Comparison of ENCODE assay signal across 1 cellular context in the genomic region with DNA sequence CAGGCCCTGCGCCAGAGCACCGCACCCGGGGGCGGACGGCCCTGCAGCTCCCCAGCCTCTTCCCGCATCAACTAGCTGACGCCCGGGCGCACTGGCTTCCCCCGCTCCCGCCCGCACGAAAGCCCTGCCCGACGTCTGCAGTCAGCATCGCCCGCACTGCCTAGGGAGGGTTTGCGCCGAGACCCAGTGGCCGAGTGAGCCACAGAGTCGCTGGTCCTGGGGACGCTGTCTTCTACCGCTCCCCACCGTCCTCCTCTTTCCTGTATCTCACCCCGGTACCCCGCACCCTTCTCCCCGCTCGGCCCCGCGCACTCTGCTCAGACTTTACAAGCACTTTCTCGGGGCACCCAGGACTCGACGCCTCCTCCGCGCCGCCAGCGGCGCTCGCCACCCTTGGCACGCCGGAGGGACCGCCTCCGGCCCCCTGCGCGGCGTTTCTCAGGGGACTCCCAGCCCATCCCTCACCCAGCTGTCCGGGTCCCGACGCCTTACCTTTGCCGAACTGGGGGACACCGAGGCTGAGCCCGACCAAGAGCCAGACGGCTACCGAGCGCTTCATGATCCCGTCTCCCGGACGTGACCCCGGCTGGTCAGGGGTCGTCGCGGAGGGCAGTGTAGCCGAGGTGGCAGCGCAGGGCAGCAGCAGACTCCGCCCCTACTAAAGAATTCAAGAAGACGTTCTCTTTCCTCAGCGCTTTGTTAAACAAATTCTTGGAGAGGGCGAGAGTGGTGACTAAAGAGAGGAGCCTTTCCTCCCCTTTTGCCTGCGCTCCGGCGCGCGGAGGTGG.
TF ChIP-seq lines count a peak whose summit lies in the region.

No MANE protein-coding gene starts in this region.

TF ChIP-seq in GM12878, 131 proteins besides CTCF, POLR2A, EP300 and RAD21 (continued from another document):
- TF ChIP-seq, protein P1, sequence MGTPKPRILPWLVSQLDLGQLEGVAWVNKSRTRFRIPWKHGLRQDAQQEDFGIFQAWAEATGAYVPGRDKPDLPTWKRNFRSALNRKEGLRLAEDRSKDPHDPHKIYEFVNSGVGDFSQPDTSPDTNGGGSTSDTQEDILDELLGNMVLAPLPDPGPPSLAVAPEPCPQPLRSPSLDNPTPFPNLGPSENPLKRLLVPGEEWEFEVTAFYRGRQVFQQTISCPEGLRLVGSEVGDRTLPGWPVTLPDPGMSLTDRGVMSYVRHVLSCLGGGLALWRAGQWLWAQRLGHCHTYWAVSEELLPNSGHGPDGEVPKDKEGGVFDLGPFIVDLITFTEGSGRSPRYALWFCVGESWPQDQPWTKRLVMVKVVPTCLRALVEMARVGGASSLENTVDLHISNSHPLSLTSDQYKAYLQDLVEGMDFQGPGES (IDR thresholded peaks at IDR 0.05) = no peak
- TF ChIP-seq POLR2AphosphoS2 (IDR thresholded peaks at IDR 0.05; ENCODE audit: low read depth, low read length) (no peak), FOXK2 (IDR thresholded peaks at IDR 0.05) (no peak), PAX8 (IDR thresholded peaks at IDR 0.05) (no peak), CHD1 (IDR thresholded peaks at IDR 0.05; ENCODE audit: low read depth, low read length) (no peak), SPI1 (IDR thresholded peaks at IDR 0.05; ENCODE audit: borderline replicate concordance, insufficient read depth, low read depth, low read length) (no peak), HDGF (IDR thresholded peaks at IDR 0.05) (no peak), FOXM1 (IDR thresholded peaks at IDR 0.05; ENCODE audit: low read depth, low read length) (no peak), RB1 (IDR thresholded peaks at IDR 0.05; ENCODE audit: borderline replicate concordance) (no peak), KLF5 (IDR thresholded peaks at IDR 0.05; ENCODE audit: partially characterized antibody) (no peak), SMARCA5 (IDR thresholded peaks at IDR 0.05) (no peak)
- TF ChIP-seq, protein P2, sequence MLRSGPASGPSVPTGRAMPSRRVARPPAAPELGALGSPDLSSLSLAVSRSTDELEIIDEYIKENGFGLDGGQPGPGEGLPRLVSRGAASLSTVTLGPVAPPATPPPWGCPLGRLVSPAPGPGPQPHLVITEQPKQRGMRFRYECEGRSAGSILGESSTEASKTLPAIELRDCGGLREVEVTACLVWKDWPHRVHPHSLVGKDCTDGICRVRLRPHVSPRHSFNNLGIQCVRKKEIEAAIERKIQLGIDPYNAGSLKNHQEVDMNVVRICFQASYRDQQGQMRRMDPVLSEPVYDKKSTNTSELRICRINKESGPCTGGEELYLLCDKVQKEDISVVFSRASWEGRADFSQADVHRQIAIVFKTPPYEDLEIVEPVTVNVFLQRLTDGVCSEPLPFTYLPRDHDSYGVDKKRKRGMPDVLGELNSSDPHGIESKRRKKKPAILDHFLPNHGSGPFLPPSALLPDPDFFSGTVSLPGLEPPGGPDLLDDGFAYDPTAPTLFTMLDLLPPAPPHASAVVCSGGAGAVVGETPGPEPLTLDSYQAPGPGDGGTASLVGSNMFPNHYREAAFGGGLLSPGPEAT (IDR thresholded peaks at IDR 0.05; ENCODE audit: low read depth) = no peak
- TF ChIP-seq, protein P3, sequence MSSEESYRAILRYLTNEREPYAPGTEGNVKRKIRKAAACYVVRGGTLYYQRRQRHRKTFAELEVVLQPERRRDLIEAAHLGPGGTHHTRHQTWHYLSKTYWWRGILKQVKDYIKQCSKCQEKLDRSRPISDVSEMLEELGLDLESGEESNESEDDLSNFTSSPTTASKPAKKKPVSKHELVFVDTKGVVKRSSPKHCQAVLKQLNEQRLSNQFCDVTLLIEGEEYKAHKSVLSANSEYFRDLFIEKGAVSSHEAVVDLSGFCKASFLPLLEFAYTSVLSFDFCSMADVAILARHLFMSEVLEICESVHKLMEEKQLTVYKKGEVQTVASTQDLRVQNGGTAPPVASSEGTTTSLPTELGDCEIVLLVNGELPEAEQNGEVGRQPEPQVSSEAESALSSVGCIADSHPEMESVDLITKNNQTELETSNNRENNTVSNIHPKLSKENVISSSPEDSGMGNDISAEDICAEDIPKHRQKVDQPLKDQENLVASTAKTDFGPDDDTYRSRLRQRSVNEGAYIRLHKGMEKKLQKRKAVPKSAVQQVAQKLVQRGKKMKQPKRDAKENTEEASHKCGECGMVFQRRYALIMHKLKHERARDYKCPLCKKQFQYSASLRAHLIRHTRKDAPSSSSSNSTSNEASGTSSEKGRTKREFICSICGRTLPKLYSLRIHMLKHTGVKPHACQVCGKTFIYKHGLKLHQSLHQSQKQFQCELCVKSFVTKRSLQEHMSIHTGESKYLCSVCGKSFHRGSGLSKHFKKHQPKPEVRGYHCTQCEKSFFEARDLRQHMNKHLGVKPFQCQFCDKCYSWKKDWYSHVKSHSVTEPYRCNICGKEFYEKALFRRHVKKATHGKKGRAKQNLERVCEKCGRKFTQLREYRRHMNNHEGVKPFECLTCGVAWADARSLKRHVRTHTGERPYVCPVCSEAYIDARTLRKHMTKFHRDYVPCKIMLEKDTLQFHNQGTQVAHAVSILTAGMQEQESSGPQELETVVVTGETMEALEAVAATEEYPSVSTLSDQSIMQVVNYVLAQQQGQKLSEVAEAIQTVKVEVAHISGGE (CRISPR knock-in tag; IDR thresholded peaks at IDR 0.05) = no peak
TF ChIP-seq in GM12878: peak in this region for 0.
